ENCODE assay signal across 12 cellular contexts in genomic region chr7:100679129-100679926, GRCh38. TPM values are rescaled to one million over a fixed set of nuclear protein-coding genes. Genes with fewer than 3 reads are reported as not detected.
DNase-seq lines count a peak whose midpoint lies in the region; ATAC-seq, FAIRE-seq and TF ChIP-seq lines count a peak whose summit lies in the region.
"Had no signal": no experiment of that assay in that cellular context is flagged by ENCODE, and none has a peak within 500 bp of the region (broad histone marks: within the 10 kb centered on the region; RNA-seq: fewer than 3 reads in every experiment).

No MANE protein-coding gene starts in this region.

- H3K36me3 ChIP-seq in SK-N-SH (replicated peaks in 1 of 2; ENCODE audit: control insufficient read depth in 1 of 2, insufficient read depth in 2 of 2, low read length in 1 of 2) = peaks cover 37 to 77% of the 10 kb centered on the region in 2 experiments
- H3K36me3 ChIP-seq in H1 (ENCODE audit: control insufficient read depth in 2 of 4, insufficient read depth in 4 of 4, low read length in 3 of 4) = peaks cover 20 to 75% (median 45%) of the 10 kb centered on the region in 4 experiments; a peak in 7 of 8 replicates
- H3K36me3 ChIP-seq in rectal smooth muscle tissue (ENCODE audit: control insufficient read depth, insufficient read depth, low read length) = peaks cover 50% of the 10 kb centered on the region

- CTCF ChIA-PET in SK-N-SH (lab: Yijun Ruan, JAX) = interaction anchor here (0.8 to 10.5 kb wide), 9 partner anchors 13 to 173 kb away, joined by 3 to 227 read pairs (median 3); partner anchors contain the start of genes FBXO24, GIGYF1, LRCH4 and MOSPD3
- CTCF ChIA-PET in H1 (lab: Charles Lee; ENCODE audit: partially characterized antibody) = interaction anchor here (0.9 to 20.7 kb wide), 5 partner anchors 13 to 114 kb away, joined by 3 to 254 read pairs (median 5); partner anchors contain the start of genes GIGYF1 and POP7

- H2BK120ac ChIP-seq in H1 (replicated peaks; ENCODE audit: low read depth, low read length) = no peak overlapping the region

- POLR2A ChIA-PET in SK-N-SH (lab: Yijun Ruan, JAX) = interaction anchor here (1.1 to 6.3 kb wide), 7 partner anchors 11 to 93 kb away, joined by 3 to 23 read pairs (median 5); partner anchors contain the start of genes FBXO24, GIGYF1, MOSPD3 and POP7
- POLR2A ChIA-PET in H1 (lab: Charles Lee; ENCODE audit: partially characterized antibody) = interaction anchor here (0.7 to 10.3 kb wide), 19 partner anchors 10 to 177 kb away, joined by 3 to 257 read pairs (median 5); partner anchors contain the start of genes FBXO24, GIGYF1, MOSPD3 and PCOLCE

- no peaks in the 10 kb centered on the region for H3K9me3 ChIP-seq in SK-N-SH
- no peaks in the 10 kb centered on the region for H3K9me3 ChIP-seq in H1 (ENCODE audit: insufficient read depth in 2 of 2, low read depth in 1 of 2, low read length in 1 of 2)
- H3K9me3 ChIP-seq: thoracic aorta had no signal

- TF ChIP-seq EP300 in SK-N-SH (IDR thresholded peaks at IDR 0.05; ENCODE audit: borderline replicate concordance in 1 of 2, low read depth in 1 of 2, low read length in 1 of 2) (no peak), H1 (IDR thresholded peaks at IDR 0.05; ENCODE audit: borderline replicate concordance in 1 of 2, low read depth in 2 of 2, low read length in 2 of 2) (no peak)

- H2BK15ac ChIP-seq in H1 (ENCODE audit: low read length) = no peak overlapping the region

- H3K18ac ChIP-seq in H1 (ENCODE audit: extremely low read depth, low read length) = no peak overlapping the region

- no peak for FAIRE-seq in H1 (lab: Jason Lieb, UNC)

- 90% methylated on average over 13 of the region's 13 CpGs for WGBS in SK-N-SH (ENCODE audit: low lambda C conversion rate)
- 86% methylated on average over 13 of the region's 13 CpGs; no CpG with 5 or more reads in 1 of the 2 experiments for WGBS in H1 (ENCODE audit: extremely low coverage in 1 of 2, insufficient coverage in 1 of 2, insufficient read length in 1 of 2, insufficient replicate concordance in 2 of 2, low coverage in 1 of 2, low lambda C conversion rate in 2 of 2, missing lambda C conversion rate in 1 of 2), 2 experiments

- H3K14ac ChIP-seq in H1 (ENCODE audit: insufficient read length) = no peak overlapping the region

- DNase-seq in SK-N-SH = peak; percentile 71
- DNase-seq in LNCaP clone FGC (ENCODE audit: low read depth) = peak; percentile 62
- no peak for DNase-seq in H1 (ENCODE audit: low read depth in 1 of 2, low spot score in 2 of 2)
- DNase-seq in SKM-1 (lab: John Stamatoyannopoulos, UW; ENCODE audit: unreplicated experiment) = no peak
- DNase-seq: hippocampal formation had no signal

- H4K5ac ChIP-seq in H1 (ENCODE audit: insufficient read length, low read depth, low read length) = no peak overlapping the region

- peaks cover 60% of the 10 kb centered on the region for H4K20me1 ChIP-seq in SK-N-SH (ENCODE audit: insufficient read depth)
- peaks cover 13 to 35% of the 10 kb centered on the region in 2 experiments for H4K20me1 ChIP-seq in H1 (replicated peaks in 1 of 2; ENCODE audit: control insufficient read depth in 1 of 2, insufficient read depth in 2 of 2, low read length in 2 of 2)

- no peak overlapping the region for H3K4ac ChIP-seq in H1 (replicated peaks; ENCODE audit: insufficient read length, low read depth, low read length)

- H3K9ac ChIP-seq in SK-N-SH (no peak overlapping the region), H1 (replicated peaks in 1 of 4; ENCODE audit: extremely low read depth in 1 of 4, low read depth in 3 of 4, low read length in 3 of 4) (no peak overlapping the region), rectal smooth muscle tissue (ENCODE audit: low read length) (no peak overlapping the region)

- H3K9me2 ChIP-seq in SK-N-SH = no peaks in the 10 kb centered on the region

- H3K27ac ChIP-seq in SK-N-SH (ENCODE audit: low read depth in 2 of 2, low read length in 1 of 2) (peak overlapping the region in 1 of 2 experiments; percentile 73; a peak in 2 of 4 replicates), H1 (ENCODE audit: low read depth, low read length) (no peak overlapping the region; the same call in 1 of the 2 replicates), rectal smooth muscle tissue (ENCODE audit: low read depth, low read length) (peak overlapping the region; percentile 14)

- H2BK12ac ChIP-seq in H1 (ENCODE audit: low read depth, low read length) = no peak overlapping the region

- ATAC-seq in SK-N-SH treated with all-trans-retinoic acid at 6 μM for 48 hours (no peak), HG03045 (IDR thresholded peaks at IDR 0.05; ENCODE audit: unreplicated experiment) (no peak), HG03439 (IDR thresholded peaks at IDR 0.05; ENCODE audit: unreplicated experiment) (no peak)

- H3K23ac ChIP-seq in H1 (ENCODE audit: insufficient read length) = no peak overlapping the region

- peaks cover 61% of the 10 kb centered on the region for H3F3A ChIP-seq in SK-N-SH (replicated peaks; ENCODE audit: insufficient read depth)

- no peak overlapping the region for H4K8ac ChIP-seq in H1 (ENCODE audit: extremely low read depth, insufficient read depth, low read length)

- H4K91ac ChIP-seq in H1 (replicated peaks; ENCODE audit: insufficient read length, low read length) = no peak overlapping the region

- H3K27me3 ChIP-seq in SK-N-SH (ENCODE audit: insufficient read depth) = no peaks in the 10 kb centered on the region
- no peaks in the 10 kb centered on the region for H3K27me3 ChIP-seq in H1 (replicated peaks in 1 of 4; ENCODE audit: control insufficient read depth in 3 of 4, extremely low read depth in 1 of 4, insufficient read depth in 3 of 4, low read length in 3 of 4)
- H3K27me3 ChIP-seq in rectal smooth muscle tissue (ENCODE audit: control insufficient read depth, insufficient read depth, low read length) = no peaks in the 10 kb centered on the region

- H3K23me2 ChIP-seq in H1 (ENCODE audit: low read depth, low read length) = peaks cover 5% of the 10 kb centered on the region; the same call in 1 of the 2 replicates

- TF ChIP-seq CTCF in SK-N-SH (IDR thresholded peaks at IDR 0.05) = no peak
- no peak for TF ChIP-seq CTCF in LNCaP clone FGC (IDR thresholded peaks at IDR 0.05; ENCODE audit: control insufficient read depth, extremely low read depth, insufficient read depth)
- TF ChIP-seq CTCF in H1 (IDR thresholded peaks at IDR 0.05; ENCODE audit: control extremely low read depth in 1 of 3, insufficient read depth in 1 of 3, low read depth in 1 of 3, low read length in 3 of 3) = no peak

- TF ChIP-seq RAD21 in SK-N-SH (IDR thresholded peaks at IDR 0.05; ENCODE audit: low read length) (no peak), H1 (IDR thresholded peaks at IDR 0.05 in 1 of 2, conservative IDR thresholded peaks at IDR 0.05 in 1 of 2; ENCODE audit: low read depth in 2 of 2, low read length in 2 of 2) (no peak)

- no peak overlapping the region for H2AFZ ChIP-seq in SK-N-SH (ENCODE audit: low read depth)
- no peak overlapping the region for H2AFZ ChIP-seq in H1 (ENCODE audit: low read length)

- no peak overlapping the region for H2AK5ac ChIP-seq in H1 (ENCODE audit: low read depth, low read length)

- H3K56ac ChIP-seq in H1 (replicated peaks; ENCODE audit: insufficient read length, low read depth, low read length) = no peak overlapping the region

- H3K79me1 ChIP-seq in H1 (ENCODE audit: low read depth, low read length) = peaks cover 3% of the 10 kb centered on the region

- H3K4me1 ChIP-seq in SK-N-SH (ENCODE audit: control insufficient read depth in 1 of 2, insufficient read depth in 2 of 2, low read depth in 1 of 2, low read length in 1 of 2) (peaks cover 0 to 35% of the 10 kb centered on the region in 2 experiments; a peak in 1 of 4 replicates), H1 (replicated peaks in 1 of 4; ENCODE audit: control insufficient read depth in 3 of 4, insufficient read depth in 4 of 4, low read length in 3 of 4) (peaks cover 0 to 7% (median 4%) of the 10 kb centered on the region in 4 experiments; a peak in 6 of 7 replicates), rectal smooth muscle tissue (ENCODE audit: control insufficient read depth, insufficient read depth, low read length) (peaks cover 4% of the 10 kb centered on the region)

- no peak overlapping the region for H3K4me2 ChIP-seq in SK-N-SH
- H3K4me2 ChIP-seq in H1 (ENCODE audit: insufficient read depth in 1 of 2, low read depth in 2 of 2, low read length in 2 of 2) = no peak overlapping the region; a peak in 1 of 4 replicates

- H3K4me3 ChIP-seq in SK-N-SH (ENCODE audit: low read depth in 2 of 2, low read length in 1 of 2) (no peak overlapping the region), LNCaP clone FGC (ENCODE audit: low read depth, low read length) (no peak overlapping the region), H1 (ENCODE audit: extremely low read depth in 1 of 4, insufficient read depth in 2 of 4, low read depth in 3 of 4, low read length in 4 of 4) (no peak overlapping the region), rectal smooth muscle tissue (ENCODE audit: low read length) (no peak overlapping the region)
- H3K4me3 ChIP-seq: thoracic aorta had no signal

- H3K79me2 ChIP-seq in SK-N-SH (ENCODE audit: insufficient read depth) (peaks cover 42% of the 10 kb centered on the region), H1 (ENCODE audit: control insufficient read depth in 1 of 2, insufficient read depth in 2 of 2, low read length in 2 of 2) (no peaks in the 10 kb centered on the region)

- H2BK5ac ChIP-seq in H1 (ENCODE audit: low read depth, low read length) = no peak overlapping the region

- H2BK20ac ChIP-seq in H1 (ENCODE audit: low read length) = no peak overlapping the region

- TF ChIP-seq POLR2A in H1 (IDR thresholded peaks at IDR 0.05; ENCODE audit: control extremely low read depth in 1 of 2, low read depth in 2 of 2, low read length in 2 of 2) = no peak

RNA-seq across cellular contexts. Expression of gene GNB2, which starts 5.8 kb away (rescaled TPM):
- polyA plus RNA-seq in SK-N-SH (2012; rRNA removed) (276 and 398 TPM in 2 replicates), H1 (2011; rRNA removed) (260 and 351 TPM in 2 replicates)
- polyA plus RNA-seq in SK-N-SH (2012; cell fraction: cytosol; rRNA removed) = 195 and 393 TPM in 2 replicates
- polyA plus RNA-seq in SK-N-SH (2012; cell fraction: nucleus; rRNA removed) = 231 and 304 TPM in 2 replicates
- total RNA-seq in H1 (2021; fragmentation: NEBNext Ultra II Directional; extraction: Animal tissue kit (Norgen Biotek cat#: 25700)) = 157 and 160 TPM in 2 replicates
- 192 TPM for polyA plus RNA-seq in H1 (2011; cell fraction: cytosol; rRNA removed)
- polyA plus RNA-seq in H1 (2011; cell fraction: nucleus; rRNA removed) = 230 TPM
- polyA plus RNA-seq in H1 (2012, experiment 1 of 2) = 133 to 215 TPM (median 185 TPM) in 4 replicates
- polyA plus RNA-seq in H1 (2012, experiment 2 of 2) = 219 TPM
- polyA plus RNA-seq in H1 (2013, experiment 1 of 2) = 68.1 TPM
- 69.3 TPM for polyA plus RNA-seq in H1 (2013, experiment 2 of 2)
- polyA minus RNA-seq in H1 (2011; rRNA and poly(A)+ RNA removed) = 87.9 and 102 TPM in 2 replicates
- 71.6 TPM for polyA minus RNA-seq in H1 (2011; cell fraction: cytosol; rRNA and poly(A)+ RNA removed)
- 51.5 TPM for polyA minus RNA-seq in H1 (2011; cell fraction: nucleus; rRNA and poly(A)+ RNA removed)

RNA-seq across cellular contexts. Expression of gene GIGYF1, which starts 14.7 kb away (rescaled TPM):
- polyA plus RNA-seq in SK-N-SH (2012; rRNA removed) (17.4 and 19.4 TPM in 2 replicates), H1 (2011; rRNA removed) (24.1 and 44.8 TPM in 2 replicates)
- 3.3 and 5.9 TPM in 2 replicates for polyA plus RNA-seq in SK-N-SH (2012; cell fraction: cytosol; rRNA removed)
- 99.4 and 118 TPM in 2 replicates for polyA plus RNA-seq in SK-N-SH (2012; cell fraction: nucleus; rRNA removed)
- total RNA-seq in H1 (2021; fragmentation: NEBNext Ultra II Directional; extraction: Animal tissue kit (Norgen Biotek cat#: 25700)) = 95.0 and 99.3 TPM in 2 replicates
- 33.2 TPM for polyA plus RNA-seq in H1 (2011; cell fraction: cytosol; rRNA removed)
- 252 TPM for polyA plus RNA-seq in H1 (2011; cell fraction: nucleus; rRNA removed)
- polyA plus RNA-seq in H1 (2012, experiment 1 of 2) = 48.2 to 80.3 TPM (median 68.8 TPM) in 4 replicates
- 52.0 TPM for polyA plus RNA-seq in H1 (2012, experiment 2 of 2)
- polyA plus RNA-seq in H1 (2013, experiment 1 of 2) = 47.1 TPM
- polyA plus RNA-seq in H1 (2013, experiment 2 of 2) = 42.6 TPM
- 12.4 and 17.1 TPM in 2 replicates for polyA minus RNA-seq in H1 (2011; rRNA and poly(A)+ RNA removed)
- polyA minus RNA-seq in H1 (2011; cell fraction: cytosol; rRNA and poly(A)+ RNA removed) = 34.8 TPM
- polyA minus RNA-seq in H1 (2011; cell fraction: nucleus; rRNA and poly(A)+ RNA removed) = 88.2 TPM

RNA-seq across cellular contexts. Expression of gene ACTL6B, which starts 23.1 kb away (rescaled TPM):
- polyA plus RNA-seq in SK-N-SH (2012; rRNA removed) (0.67 and 0.93 TPM in 2 replicates), H1 (2011; rRNA removed) (4.5 and 4.6 TPM in 2 replicates)
- polyA plus RNA-seq in SK-N-SH (2012; cell fraction: cytosol; rRNA removed) = 1.2 and 2.0 TPM in 2 replicates
- 1.3 and 2.2 TPM in 2 replicates for polyA plus RNA-seq in SK-N-SH (2012; cell fraction: nucleus; rRNA removed)
- total RNA-seq in H1 (2021; fragmentation: NEBNext Ultra II Directional; extraction: Animal tissue kit (Norgen Biotek cat#: 25700)) = 1.7 and 2.1 TPM in 2 replicates
- polyA plus RNA-seq in H1 (2011; cell fraction: cytosol; rRNA removed) = 2.7 TPM
- polyA plus RNA-seq in H1 (2011; cell fraction: nucleus; rRNA removed) = 3.4 TPM
- polyA plus RNA-seq in H1 (2012, experiment 1 of 2) = 1.6 to 4.0 TPM (median 3.0 TPM) in 4 replicates
- 2.3 TPM for polyA plus RNA-seq in H1 (2012, experiment 2 of 2)
- polyA plus RNA-seq in H1 (2013, experiment 1 of 2) = 1.1 TPM
- 1.0 TPM for polyA plus RNA-seq in H1 (2013, experiment 2 of 2)
- polyA minus RNA-seq in H1 (2011; rRNA and poly(A)+ RNA removed) = 0.51 and 0.60 TPM in 2 replicates
- 2.4 TPM for polyA minus RNA-seq in H1 (2011; cell fraction: cytosol; rRNA and poly(A)+ RNA removed)
- polyA minus RNA-seq in H1 (2011; cell fraction: nucleus; rRNA and poly(A)+ RNA removed) = 0.70 TPM
- total RNA-seq: activated CD8-positive, alpha-beta memory T cell treated with anti-CD3 and anti-CD28 coated beads for 36 hours; myocyte; thoracic aorta had no signal

RNA-seq across cellular contexts. Expression of gene POP7, which starts 26.6 kb away (rescaled TPM):
- 63.8 and 81.8 TPM in 2 replicates for polyA plus RNA-seq in SK-N-SH (2012; rRNA removed)
- 46.0 and 60.0 TPM in 2 replicates for polyA plus RNA-seq in SK-N-SH (2012; cell fraction: cytosol; rRNA removed)
- polyA plus RNA-seq in SK-N-SH (2012; cell fraction: nucleus; rRNA removed) = 30.7 and 40.4 TPM in 2 replicates
- 92.5 and 96.7 TPM in 2 replicates for total RNA-seq in H1 (2021; fragmentation: NEBNext Ultra II Directional; extraction: Animal tissue kit (Norgen Biotek cat#: 25700))
- polyA plus RNA-seq in H1 (2011; rRNA removed) = 135 and 205 TPM in 2 replicates
- polyA plus RNA-seq in H1 (2011; cell fraction: cytosol; rRNA removed) = 130 TPM
- polyA plus RNA-seq in H1 (2011; cell fraction: nucleus; rRNA removed) = 92.8 TPM
- 80.0 to 112 TPM (median 103 TPM) in 4 replicates for polyA plus RNA-seq in H1 (2012, experiment 1 of 2)
- 129 TPM for polyA plus RNA-seq in H1 (2012, experiment 2 of 2)
- polyA plus RNA-seq in H1 (2013, experiment 1 of 2) = 94.1 TPM
- polyA plus RNA-seq in H1 (2013, experiment 2 of 2) = 93.8 TPM
- polyA minus RNA-seq in H1 (2011; rRNA and poly(A)+ RNA removed) = 21.6 and 21.8 TPM in 2 replicates
- 35.0 TPM for polyA minus RNA-seq in H1 (2011; cell fraction: cytosol; rRNA and poly(A)+ RNA removed)
- 34.4 TPM for polyA minus RNA-seq in H1 (2011; cell fraction: nucleus; rRNA and poly(A)+ RNA removed)

RNA-seq across cellular contexts. Expression of gene TFR2, which starts 38.0 kb away (rescaled TPM):
- 0.30 and 0.32 TPM in 2 replicates for polyA plus RNA-seq in SK-N-SH (2012; rRNA removed)
- polyA plus RNA-seq in SK-N-SH (2012; cell fraction: cytosol; rRNA removed) = 0.13 and 0.33 TPM in 2 replicates
- 1.5 TPM in 2 replicates for polyA plus RNA-seq in SK-N-SH (2012; cell fraction: nucleus; rRNA removed)
- 4.9 and 5.7 TPM in 2 replicates for total RNA-seq in H1 (2021; fragmentation: NEBNext Ultra II Directional; extraction: Animal tissue kit (Norgen Biotek cat#: 25700))
- polyA plus RNA-seq in H1 (2011; rRNA removed) = 4.6 and 6.0 TPM in 2 replicates
- polyA plus RNA-seq in H1 (2011; cell fraction: cytosol; rRNA removed) = 4.0 TPM
- 17.7 TPM for polyA plus RNA-seq in H1 (2011; cell fraction: nucleus; rRNA removed)
- 5.4 to 7.4 TPM (median 6.2 TPM) in 4 replicates for polyA plus RNA-seq in H1 (2012, experiment 1 of 2)
- 3.3 TPM for polyA plus RNA-seq in H1 (2012, experiment 2 of 2)
- 4.0 TPM for polyA plus RNA-seq in H1 (2013, experiment 1 of 2)
- polyA plus RNA-seq in H1 (2013, experiment 2 of 2) = 3.5 TPM
- polyA minus RNA-seq in H1 (2011; rRNA and poly(A)+ RNA removed) = 1.5 and 3.4 TPM in 2 replicates
- 4.3 TPM for polyA minus RNA-seq in H1 (2011; cell fraction: cytosol; rRNA and poly(A)+ RNA removed)
- 7.1 TPM for polyA minus RNA-seq in H1 (2011; cell fraction: nucleus; rRNA and poly(A)+ RNA removed)
- total RNA-seq: myocyte had no signal

Comparison
In these comparisons a context has a peak if more than half of its experiments do, and no peak if none do; other contexts are left out.
1. DNase-seq: peak in SK-N-SH (single experiment) and LNCaP clone FGC (single experiment); none in H1 (0 of 2) and SKM-1 (single experiment).
2. Of the 17 proteins assayed by ChIP-seq in both H1 and SK-N-SH: peak only in H1: POLR2AphosphoS5; only in SK-N-SH: CHD2; in both: none; in neither: 15.